ENCODE assay signal across 8 cellular contexts in genomic region chr7:36151921-36152755, GRCh38. TPM values are rescaled to one million over a fixed set of nuclear protein-coding genes. Genes with fewer than 3 reads are reported as not detected.
DNase-seq lines count a peak whose midpoint lies in the region; ATAC-seq and TF ChIP-seq lines count a peak whose summit lies in the region.

No MANE protein-coding gene starts in this region.

- H3K27me3 ChIP-seq in Peyer's patch (no peaks in the 10 kb centered on the region), fibroblast of lung (ENCODE audit: control insufficient read depth, insufficient read depth, low read length) (no peaks in the 10 kb centered on the region)

- DNase-seq in G401 (ENCODE audit: low spot score) = peak; percentile 19
- DNase-seq in Peyer's patch = no peak
- DNase-seq in fibroblast of lung (ENCODE audit: low read depth in 2 of 2) = no peak
- no peak for DNase-seq in progenitor cell of endocrine pancreas (ENCODE audit: low spot score, unreplicated experiment)
- no peak for DNase-seq in KBM-7
- no peak for DNase-seq in stimulated activated CD4-positive, alpha-beta T cell treated with anti-CD3 and anti-CD28 coated beads, Interleukin-1b, Interleukin-23, amount 100 ng/mL, for 48 hours
- no peak for DNase-seq in NCI-H2171 treated with DMSO at 0.1 percent for 48 hours (lab: John Stamatoyannopoulos, UW)

- no peak for ATAC-seq in HG03108 (IDR thresholded peaks at IDR 0.05; ENCODE audit: unreplicated experiment)

- no peaks in the 10 kb centered on the region for H3K27me3 Mint-ChIP-seq in progenitor cell of endocrine pancreas

- peaks cover 6% of the 10 kb centered on the region for H3K36me3 Mint-ChIP-seq in progenitor cell of endocrine pancreas (ENCODE audit: insufficient read depth)

- H3K4me3 Mint-ChIP-seq in progenitor cell of endocrine pancreas (ENCODE audit: low read depth) = peak overlapping the region; percentile 83

- H3K27ac ChIP-seq in Peyer's patch = peak overlapping the region; percentile 56 to 93 (median 78)
- H3K27ac ChIP-seq in fibroblast of lung (ENCODE audit: insufficient read depth, low read length) = no peak overlapping the region

- in situ Hi-C loops in G401 (cut with HindIII; ENCODE audit: low sequenced_read_pairs) = no loop called here
- in situ Hi-C loops in KBM-7 (cut with MboI; ENCODE audit: low pct_unique_long_range_greater_than_20kb, low sequenced_read_pairs) = no loop called here

- H3K9me3 ChIP-seq in Peyer's patch (no peaks in the 10 kb centered on the region), fibroblast of lung (ENCODE audit: control insufficient read depth, insufficient read depth, low read depth, low read length) (no peaks in the 10 kb centered on the region)

- H3K4me3 ChIP-seq in Peyer's patch (peak overlapping the region; percentile 41 to 77 (median 54)), fibroblast of lung (replicated peaks in 1 of 4; ENCODE audit: control extremely low read depth in 1 of 4, insufficient read depth in 1 of 4, low read depth in 3 of 4, low read length in 4 of 4) (peak overlapping the region; percentile 34 to 59 (median 45))

- no peaks in the 10 kb centered on the region for H3K9me3 Mint-ChIP-seq in progenitor cell of endocrine pancreas (ENCODE audit: low read depth)

- peaks cover 2% of the 10 kb centered on the region for H3K79me2 ChIP-seq in fibroblast of lung (ENCODE audit: control insufficient read depth, insufficient read depth, low read length)

- TF ChIP-seq POLR2A in Peyer's patch (IDR thresholded peaks at IDR 0.05) = peak; percentile 41 to 56

- peak overlapping the region; percentile 97 for H3K27ac Mint-ChIP-seq in progenitor cell of endocrine pancreas

- H2AFZ ChIP-seq in fibroblast of lung (ENCODE audit: low read length) = peak overlapping the region; percentile 88

- H3K4me1 ChIP-seq in Peyer's patch = peaks cover 0 to 34% (median 3%) of the 10 kb centered on the region in 4 donors
- no peaks in the 10 kb centered on the region for H3K4me1 ChIP-seq in fibroblast of lung (ENCODE audit: control insufficient read depth, extremely low read depth, insufficient read depth, low read length)

- H3K4me2 ChIP-seq in fibroblast of lung (ENCODE audit: extremely low read depth, insufficient read depth, low read length) = peak overlapping the region; percentile 82

- H3K9ac ChIP-seq in fibroblast of lung (ENCODE audit: insufficient read depth, low read length) = peak overlapping the region; percentile 58

- peaks cover 33% of the 10 kb centered on the region for H3K4me1 Mint-ChIP-seq in progenitor cell of endocrine pancreas (ENCODE audit: low read depth)

- no peaks in the 10 kb centered on the region for H3K36me3 ChIP-seq in Peyer's patch
- peaks cover 2% of the 10 kb centered on the region for H3K36me3 ChIP-seq in fibroblast of lung (ENCODE audit: control insufficient read depth, insufficient read depth, low read length)

- H4K20me1 ChIP-seq in fibroblast of lung (ENCODE audit: control insufficient read depth, extremely low read depth, insufficient read depth, low read length) = no peaks in the 10 kb centered on the region

- TF ChIP-seq CTCF in Peyer's patch (IDR thresholded peaks at IDR 0.05) = no peak
- no peak for TF ChIP-seq CTCF in fibroblast of lung (conservative IDR thresholded peaks at IDR 0.05 in 1 of 2, IDR thresholded peaks at IDR 0.05 in 1 of 2; ENCODE audit: low read depth in 1 of 2, low read length in 2 of 2)
- no peak for TF ChIP-seq CTCF in progenitor cell of endocrine pancreas (IDR thresholded peaks at IDR 0.05; ENCODE audit: unreplicated experiment)

RNA-seq across cellular contexts. Expression of gene EEPD1, which starts 0.9 kb away (rescaled TPM):
- total RNA-seq in G401 (2014; rRNA removed; shearing (Covaris generic)) = 15.5 and 32.6 TPM in 2 replicates
- 10 to 100 TPM; 19.8 to 46.3 (median 29.3) TPM for total RNA-seq in Peyer's patch
- 8.4 and 9.2 TPM in 2 replicates for total RNA-seq in fibroblast of lung
- 3.9 and 15.9 TPM in 2 replicates for polyA plus RNA-seq in fibroblast of lung
- 3.8 and 24.7 TPM in 2 replicates for polyA plus RNA-seq in fibroblast of lung (2012)
- 1.7 and 31.8 TPM in 2 replicates for polyA minus RNA-seq in fibroblast of lung (ENCODE audit: low replicate concordance)
- total RNA-seq in progenitor cell of endocrine pancreas = 10.6 and 11.3 TPM in 2 replicates
